ENCODE assay signal across 1 cellular context in the genomic region with DNA sequence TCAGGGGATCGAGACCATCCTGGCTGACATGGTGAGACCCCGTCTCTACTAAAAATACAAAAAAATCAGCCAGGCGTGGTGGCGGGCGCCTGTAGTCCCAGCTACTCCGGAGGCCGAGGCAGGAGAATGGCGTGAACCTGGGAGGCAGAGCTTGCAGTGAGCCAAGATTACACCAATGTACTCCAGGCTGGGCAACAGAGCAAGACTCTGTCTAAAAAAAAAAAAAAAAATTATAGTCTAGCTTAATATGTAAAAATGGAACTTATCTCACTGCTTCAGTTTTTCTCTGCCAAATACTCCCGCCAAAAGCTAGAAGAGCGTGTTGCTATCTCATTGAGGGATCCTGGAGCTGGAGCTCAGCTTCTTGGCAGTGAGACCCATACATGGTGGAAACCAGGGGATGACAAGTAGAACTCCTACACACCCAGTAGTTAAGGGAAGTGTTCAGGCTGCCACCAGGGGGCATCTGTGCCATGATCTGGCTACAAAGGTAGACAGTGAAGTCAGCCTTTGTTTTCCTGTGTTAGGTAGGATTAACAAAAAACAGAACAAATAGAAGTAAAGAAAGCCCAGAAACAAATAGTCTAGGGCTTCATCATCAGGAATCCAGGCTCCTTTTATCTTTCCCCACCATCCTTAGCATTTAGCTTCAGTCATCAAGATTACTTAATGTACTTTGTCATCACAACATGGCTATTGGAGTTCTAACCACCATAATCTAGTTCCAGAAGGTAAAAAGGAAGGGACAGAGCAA.
TF ChIP-seq lines count a peak whose summit lies in the region.

No MANE protein-coding gene starts in this region.

TF ChIP-seq in GM12878, 131 proteins besides CTCF, POLR2A, EP300 and RAD21 (continued from another document):
- TF ChIP-seq, protein P1, sequence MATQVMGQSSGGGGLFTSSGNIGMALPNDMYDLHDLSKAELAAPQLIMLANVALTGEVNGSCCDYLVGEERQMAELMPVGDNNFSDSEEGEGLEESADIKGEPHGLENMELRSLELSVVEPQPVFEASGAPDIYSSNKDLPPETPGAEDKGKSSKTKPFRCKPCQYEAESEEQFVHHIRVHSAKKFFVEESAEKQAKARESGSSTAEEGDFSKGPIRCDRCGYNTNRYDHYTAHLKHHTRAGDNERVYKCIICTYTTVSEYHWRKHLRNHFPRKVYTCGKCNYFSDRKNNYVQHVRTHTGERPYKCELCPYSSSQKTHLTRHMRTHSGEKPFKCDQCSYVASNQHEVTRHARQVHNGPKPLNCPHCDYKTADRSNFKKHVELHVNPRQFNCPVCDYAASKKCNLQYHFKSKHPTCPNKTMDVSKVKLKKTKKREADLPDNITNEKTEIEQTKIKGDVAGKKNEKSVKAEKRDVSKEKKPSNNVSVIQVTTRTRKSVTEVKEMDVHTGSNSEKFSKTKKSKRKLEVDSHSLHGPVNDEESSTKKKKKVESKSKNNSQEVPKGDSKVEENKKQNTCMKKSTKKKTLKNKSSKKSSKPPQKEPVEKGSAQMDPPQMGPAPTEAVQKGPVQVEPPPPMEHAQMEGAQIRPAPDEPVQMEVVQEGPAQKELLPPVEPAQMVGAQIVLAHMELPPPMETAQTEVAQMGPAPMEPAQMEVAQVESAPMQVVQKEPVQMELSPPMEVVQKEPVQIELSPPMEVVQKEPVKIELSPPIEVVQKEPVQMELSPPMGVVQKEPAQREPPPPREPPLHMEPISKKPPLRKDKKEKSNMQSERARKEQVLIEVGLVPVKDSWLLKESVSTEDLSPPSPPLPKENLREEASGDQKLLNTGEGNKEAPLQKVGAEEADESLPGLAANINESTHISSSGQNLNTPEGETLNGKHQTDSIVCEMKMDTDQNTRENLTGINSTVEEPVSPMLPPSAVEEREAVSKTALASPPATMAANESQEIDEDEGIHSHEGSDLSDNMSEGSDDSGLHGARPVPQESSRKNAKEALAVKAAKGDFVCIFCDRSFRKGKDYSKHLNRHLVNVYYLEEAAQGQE (IDR thresholded peaks at IDR 0.05; ENCODE audit: low read depth, low read length), result no peak
- no peak for TF ChIP-seq SUZ12 (IDR thresholded peaks at IDR 0.05; ENCODE audit: unreplicated experiment)
- no peak for TF ChIP-seq SMAD5 (IDR thresholded peaks at IDR 0.05; ENCODE audit: low read depth)
- no peak for TF ChIP-seq MEF2B (IDR thresholded peaks at IDR 0.05; ENCODE audit: partially characterized antibody, poor library complexity, severe bottlenecking)
- no peak for TF ChIP-seq POLR2AphosphoS2 (IDR thresholded peaks at IDR 0.05; ENCODE audit: low read depth, low read length)
- no peak for TF ChIP-seq NBN (IDR thresholded peaks at IDR 0.05)
- TF ChIP-seq, protein P2, sequence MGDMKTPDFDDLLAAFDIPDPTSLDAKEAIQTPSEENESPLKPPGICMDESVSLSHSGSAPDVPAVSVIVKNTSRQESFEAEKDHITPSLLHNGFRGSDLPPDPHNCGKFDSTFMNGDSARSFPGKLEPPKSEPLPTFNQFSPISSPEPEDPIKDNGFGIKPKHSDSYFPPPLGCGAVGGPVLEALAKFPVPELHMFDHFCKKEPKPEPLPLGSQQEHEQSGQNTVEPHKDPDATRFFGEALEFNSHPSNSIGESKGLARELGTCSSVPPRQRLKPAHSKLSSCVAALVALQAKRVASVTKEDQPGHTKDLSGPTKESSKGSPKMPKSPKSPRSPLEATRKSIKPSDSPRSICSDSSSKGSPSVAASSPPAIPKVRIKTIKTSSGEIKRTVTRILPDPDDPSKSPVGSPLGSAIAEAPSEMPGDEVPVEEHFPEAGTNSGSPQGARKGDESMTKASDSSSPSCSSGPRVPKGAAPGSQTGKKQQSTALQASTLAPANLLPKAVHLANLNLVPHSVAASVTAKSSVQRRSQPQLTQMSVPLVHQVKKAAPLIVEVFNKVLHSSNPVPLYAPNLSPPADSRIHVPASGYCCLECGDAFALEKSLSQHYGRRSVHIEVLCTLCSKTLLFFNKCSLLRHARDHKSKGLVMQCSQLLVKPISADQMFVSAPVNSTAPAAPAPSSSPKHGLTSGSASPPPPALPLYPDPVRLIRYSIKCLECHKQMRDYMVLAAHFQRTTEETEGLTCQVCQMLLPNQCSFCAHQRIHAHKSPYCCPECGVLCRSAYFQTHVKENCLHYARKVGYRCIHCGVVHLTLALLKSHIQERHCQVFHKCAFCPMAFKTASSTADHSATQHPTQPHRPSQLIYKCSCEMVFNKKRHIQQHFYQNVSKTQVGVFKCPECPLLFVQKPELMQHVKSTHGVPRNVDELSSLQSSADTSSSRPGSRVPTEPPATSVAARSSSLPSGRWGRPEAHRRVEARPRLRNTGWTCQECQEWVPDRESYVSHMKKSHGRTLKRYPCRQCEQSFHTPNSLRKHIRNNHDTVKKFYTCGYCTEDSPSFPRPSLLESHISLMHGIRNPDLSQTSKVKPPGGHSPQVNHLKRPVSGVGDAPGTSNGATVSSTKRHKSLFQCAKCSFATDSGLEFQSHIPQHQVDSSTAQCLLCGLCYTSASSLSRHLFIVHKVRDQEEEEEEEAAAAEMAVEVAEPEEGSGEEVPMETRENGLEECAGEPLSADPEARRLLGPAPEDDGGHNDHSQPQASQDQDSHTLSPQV (IDR thresholded peaks at IDR 0.05), result no peak
- no peak for TF ChIP-seq HDAC6 (IDR thresholded peaks at IDR 0.05; ENCODE audit: unreplicated experiment)
- no peak for TF ChIP-seq CBX3 (IDR thresholded peaks at IDR 0.05; ENCODE audit: borderline replicate concordance, low read depth)
- no peak for TF ChIP-seq HDGF (IDR thresholded peaks at IDR 0.05)
- TF ChIP-seq, protein P3, sequence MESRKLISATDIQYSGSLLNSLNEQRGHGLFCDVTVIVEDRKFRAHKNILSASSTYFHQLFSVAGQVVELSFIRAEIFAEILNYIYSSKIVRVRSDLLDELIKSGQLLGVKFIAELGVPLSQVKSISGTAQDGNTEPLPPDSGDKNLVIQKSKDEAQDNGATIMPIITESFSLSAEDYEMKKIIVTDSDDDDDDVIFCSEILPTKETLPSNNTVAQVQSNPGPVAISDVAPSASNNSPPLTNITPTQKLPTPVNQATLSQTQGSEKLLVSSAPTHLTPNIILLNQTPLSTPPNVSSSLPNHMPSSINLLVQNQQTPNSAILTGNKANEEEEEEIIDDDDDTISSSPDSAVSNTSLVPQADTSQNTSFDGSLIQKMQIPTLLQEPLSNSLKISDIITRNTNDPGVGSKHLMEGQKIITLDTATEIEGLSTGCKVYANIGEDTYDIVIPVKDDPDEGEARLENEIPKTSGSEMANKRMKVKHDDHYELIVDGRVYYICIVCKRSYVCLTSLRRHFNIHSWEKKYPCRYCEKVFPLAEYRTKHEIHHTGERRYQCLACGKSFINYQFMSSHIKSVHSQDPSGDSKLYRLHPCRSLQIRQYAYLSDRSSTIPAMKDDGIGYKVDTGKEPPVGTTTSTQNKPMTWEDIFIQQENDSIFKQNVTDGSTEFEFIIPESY (IDR thresholded peaks at IDR 0.05), result no peak
- TF ChIP-seq, protein P4, sequence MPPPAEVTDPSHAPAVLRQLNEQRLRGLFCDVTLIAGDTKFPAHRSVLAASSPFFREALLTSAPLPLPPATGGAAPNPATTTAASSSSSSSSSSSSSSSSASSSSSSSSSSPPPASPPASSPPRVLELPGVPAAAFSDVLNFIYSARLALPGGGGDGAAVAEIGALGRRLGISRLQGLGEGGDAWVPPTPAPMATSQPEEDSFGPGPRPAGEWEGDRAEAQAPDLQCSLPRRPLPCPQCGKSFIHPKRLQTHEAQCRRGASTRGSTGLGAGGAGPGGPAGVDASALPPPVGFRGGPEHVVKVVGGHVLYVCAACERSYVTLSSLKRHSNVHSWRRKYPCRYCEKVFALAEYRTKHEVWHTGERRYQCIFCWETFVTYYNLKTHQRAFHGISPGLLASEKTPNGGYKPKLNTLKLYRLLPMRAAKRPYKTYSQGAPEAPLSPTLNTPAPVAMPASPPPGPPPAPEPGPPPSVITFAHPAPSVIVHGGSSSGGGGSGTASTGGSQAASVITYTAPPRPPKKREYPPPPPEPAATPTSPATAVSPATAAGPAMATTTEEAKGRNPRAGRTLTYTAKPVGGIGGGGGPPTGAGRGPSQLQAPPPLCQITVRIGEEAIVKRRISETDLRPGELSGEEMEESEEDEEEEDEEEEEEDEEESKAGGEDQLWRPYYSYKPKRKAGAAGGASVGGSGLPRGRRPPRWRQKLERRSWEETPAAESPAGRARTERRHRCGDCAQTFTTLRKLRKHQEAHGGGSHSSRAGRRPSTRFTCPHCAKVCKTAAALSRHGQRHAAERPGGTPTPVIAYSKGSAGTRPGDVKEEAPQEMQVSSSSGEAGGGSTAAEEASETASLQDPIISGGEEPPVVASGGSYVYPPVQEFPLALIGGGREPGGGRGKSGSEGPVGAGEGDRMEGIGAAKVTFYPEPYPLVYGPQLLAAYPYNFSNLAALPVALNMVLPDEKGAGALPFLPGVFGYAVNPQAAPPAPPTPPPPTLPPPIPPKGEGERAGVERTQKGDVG (CRISPR knock-in tag; IDR thresholded peaks at IDR 0.05), result no peak
- peak; percentile 77 for TF ChIP-seq YY1 (IDR thresholded peaks at IDR 0.05; ENCODE audit: low read depth, low read length)
- peak; percentile 36; the same call in 1 of the 2 replicates for TF ChIP-seq SPI1 (IDR thresholded peaks at IDR 0.05; ENCODE audit: borderline replicate concordance, insufficient read depth, low read depth, low read length)
